ENCODE assay signal across 1 cellular context in genomic region chr5:154794525-154795234, GRCh38.
TF ChIP-seq lines count a peak whose summit lies in the region.

No MANE protein-coding gene starts in this region.

TF ChIP-seq in WTC11, 78 proteins besides CTCF, POLR2A, EP300 and RAD21 (continued from another document):
- no peak for TF ChIP-seq FOXP4 (CRISPR knock-in tag; IDR thresholded peaks at IDR 0.05)
- TF ChIP-seq SOX15 (CRISPR knock-in tag; IDR thresholded peaks at IDR 0.05), result no peak
- no peak for TF ChIP-seq CREM (CRISPR knock-in tag; IDR thresholded peaks at IDR 0.05)
- no peak for TF ChIP-seq ZNF232 (CRISPR knock-in tag; IDR thresholded peaks at IDR 0.05)
- no peak for TF ChIP-seq SMAD3 (CRISPR knock-in tag; IDR thresholded peaks at IDR 0.05; ENCODE audit: borderline replicate concordance)
- TF ChIP-seq ZMAT4 (CRISPR knock-in tag; IDR thresholded peaks at IDR 0.05), result no peak
- TF ChIP-seq, protein P1, sequence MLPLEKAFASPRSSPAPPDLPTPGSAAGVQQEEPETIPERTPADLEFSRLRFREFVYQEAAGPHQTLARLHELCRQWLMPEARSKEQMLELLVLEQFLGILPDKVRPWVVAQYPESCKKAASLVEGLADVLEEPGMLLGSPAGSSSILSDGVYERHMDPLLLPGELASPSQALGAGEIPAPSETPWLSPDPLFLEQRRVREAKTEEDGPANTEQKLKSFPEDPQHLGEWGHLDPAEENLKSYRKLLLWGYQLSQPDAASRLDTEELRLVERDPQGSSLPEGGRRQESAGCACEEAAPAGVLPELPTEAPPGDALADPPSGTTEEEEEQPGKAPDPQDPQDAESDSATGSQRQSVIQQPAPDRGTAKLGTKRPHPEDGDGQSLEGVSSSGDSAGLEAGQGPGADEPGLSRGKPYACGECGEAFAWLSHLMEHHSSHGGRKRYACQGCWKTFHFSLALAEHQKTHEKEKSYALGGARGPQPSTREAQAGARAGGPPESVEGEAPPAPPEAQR (CRISPR knock-in tag; IDR thresholded peaks at IDR 0.05), result no peak
- no peak for TF ChIP-seq FOXJ3 (CRISPR knock-in tag; IDR thresholded peaks at IDR 0.05; ENCODE audit: borderline replicate concordance)
- TF ChIP-seq, protein P2, sequence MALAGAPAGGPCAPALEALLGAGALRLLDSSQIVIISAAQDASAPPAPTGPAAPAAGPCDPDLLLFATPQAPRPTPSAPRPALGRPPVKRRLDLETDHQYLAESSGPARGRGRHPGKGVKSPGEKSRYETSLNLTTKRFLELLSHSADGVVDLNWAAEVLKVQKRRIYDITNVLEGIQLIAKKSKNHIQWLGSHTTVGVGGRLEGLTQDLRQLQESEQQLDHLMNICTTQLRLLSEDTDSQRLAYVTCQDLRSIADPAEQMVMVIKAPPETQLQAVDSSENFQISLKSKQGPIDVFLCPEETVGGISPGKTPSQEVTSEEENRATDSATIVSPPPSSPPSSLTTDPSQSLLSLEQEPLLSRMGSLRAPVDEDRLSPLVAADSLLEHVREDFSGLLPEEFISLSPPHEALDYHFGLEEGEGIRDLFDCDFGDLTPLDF (CRISPR knock-in tag; IDR thresholded peaks at IDR 0.05), result no peak
- TF ChIP-seq ZNF317 (CRISPR knock-in tag; IDR thresholded peaks at IDR 0.05; ENCODE audit: borderline replicate concordance, low read depth), result no peak
- no peak for TF ChIP-seq SMAD4 (CRISPR knock-in tag; IDR thresholded peaks at IDR 0.05)
